In the genomic region with DNA sequence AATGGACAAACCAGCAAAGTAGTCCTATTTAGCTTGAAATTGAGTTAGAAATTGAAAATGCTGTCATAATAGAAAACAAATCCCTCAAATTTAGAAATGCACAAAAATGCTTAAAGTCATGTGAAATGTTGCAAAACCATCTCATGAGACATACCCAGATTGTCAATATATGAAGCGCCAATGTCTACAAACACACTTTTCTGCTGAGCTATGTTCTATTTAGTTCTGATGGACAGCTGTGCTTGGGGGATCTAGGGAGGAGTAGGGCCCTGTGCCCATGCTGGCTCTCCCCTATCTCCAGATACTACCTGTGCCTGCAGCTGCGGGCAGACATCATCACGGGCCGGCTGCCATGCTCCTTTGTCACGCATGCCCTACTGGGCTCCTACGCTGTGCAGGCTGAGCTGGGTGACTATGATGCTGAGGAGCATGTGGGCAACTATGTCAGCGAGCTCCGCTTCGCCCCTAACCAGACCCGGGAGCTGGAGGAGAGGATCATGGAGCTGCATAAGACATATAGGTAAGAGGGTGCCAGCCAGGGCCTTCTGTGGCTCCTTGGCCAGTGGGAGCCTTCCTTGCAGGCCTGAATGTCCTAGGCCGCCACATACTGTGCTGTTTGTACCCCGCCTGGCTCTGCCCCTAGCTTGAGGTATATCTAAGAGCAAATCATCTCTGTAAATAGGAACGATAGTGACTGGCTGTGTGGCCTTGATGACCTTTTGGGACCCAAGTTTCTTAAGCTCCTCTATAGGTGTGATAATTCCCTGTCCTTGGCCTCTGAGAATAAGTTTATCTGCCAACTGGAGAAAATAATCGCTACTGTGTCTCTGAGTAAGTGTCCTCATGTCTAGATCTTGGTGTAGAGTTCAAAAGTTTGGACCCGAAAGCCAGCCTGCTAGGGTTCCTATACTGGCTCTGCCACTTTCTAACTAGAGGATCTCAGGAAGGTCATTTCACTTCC, we compare ENCODE assay signal across 1 cellular context.
TF ChIP-seq lines count a peak whose summit lies in the region.

No MANE protein-coding gene starts in this region.

TF ChIP-seq in HepG2, 621 proteins besides CTCF, POLR2A, EP300 and RAD21 (continued from another document and continues in another):
- TF ChIP-seq, protein P1, sequence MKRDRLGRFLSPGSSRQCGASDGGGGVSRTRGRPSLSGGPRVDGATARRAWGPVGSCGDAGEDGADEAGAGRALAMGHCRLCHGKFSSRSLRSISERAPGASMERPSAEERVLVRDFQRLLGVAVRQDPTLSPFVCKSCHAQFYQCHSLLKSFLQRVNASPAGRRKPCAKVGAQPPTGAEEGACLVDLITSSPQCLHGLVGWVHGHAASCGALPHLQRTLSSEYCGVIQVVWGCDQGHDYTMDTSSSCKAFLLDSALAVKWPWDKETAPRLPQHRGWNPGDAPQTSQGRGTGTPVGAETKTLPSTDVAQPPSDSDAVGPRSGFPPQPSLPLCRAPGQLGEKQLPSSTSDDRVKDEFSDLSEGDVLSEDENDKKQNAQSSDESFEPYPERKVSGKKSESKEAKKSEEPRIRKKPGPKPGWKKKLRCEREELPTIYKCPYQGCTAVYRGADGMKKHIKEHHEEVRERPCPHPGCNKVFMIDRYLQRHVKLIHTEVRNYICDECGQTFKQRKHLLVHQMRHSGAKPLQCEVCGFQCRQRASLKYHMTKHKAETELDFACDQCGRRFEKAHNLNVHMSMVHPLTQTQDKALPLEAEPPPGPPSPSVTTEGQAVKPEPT (CRISPR knock-in tag; IDR thresholded peaks at IDR 0.05; ENCODE audit: low read depth): no peak
- TF ChIP-seq ZNF788 (CRISPR knock-in tag; IDR thresholded peaks at IDR 0.05; ENCODE audit: borderline replicate concordance): no peak
- TF ChIP-seq ZNF563 (CRISPR knock-in tag; IDR thresholded peaks at IDR 0.05): no peak
- no peak for TF ChIP-seq ZSCAN9 (CRISPR knock-in tag; IDR thresholded peaks at IDR 0.05; ENCODE audit: borderline replicate concordance)
- peak; percentile 92 to 94 for TF ChIP-seq MAFK (conservative IDR thresholded peaks at IDR 0.05 in 1 of 2, IDR thresholded peaks at IDR 0.05 in 1 of 2; ENCODE audit: low read length in 2 of 2)
- TF ChIP-seq, protein P2, sequence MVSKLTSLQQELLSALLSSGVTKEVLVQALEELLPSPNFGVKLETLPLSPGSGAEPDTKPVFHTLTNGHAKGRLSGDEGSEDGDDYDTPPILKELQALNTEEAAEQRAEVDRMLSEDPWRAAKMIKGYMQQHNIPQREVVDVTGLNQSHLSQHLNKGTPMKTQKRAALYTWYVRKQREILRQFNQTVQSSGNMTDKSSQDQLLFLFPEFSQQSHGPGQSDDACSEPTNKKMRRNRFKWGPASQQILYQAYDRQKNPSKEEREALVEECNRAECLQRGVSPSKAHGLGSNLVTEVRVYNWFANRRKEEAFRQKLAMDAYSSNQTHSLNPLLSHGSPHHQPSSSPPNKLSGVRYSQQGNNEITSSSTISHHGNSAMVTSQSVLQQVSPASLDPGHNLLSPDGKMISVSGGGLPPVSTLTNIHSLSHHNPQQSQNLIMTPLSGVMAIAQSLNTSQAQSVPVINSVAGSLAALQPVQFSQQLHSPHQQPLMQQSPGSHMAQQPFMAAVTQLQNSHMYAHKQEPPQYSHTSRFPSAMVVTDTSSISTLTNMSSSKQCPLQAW (CRISPR knock-in tag; IDR thresholded peaks at IDR 0.05): no peak
- TF ChIP-seq KDM5B (CRISPR knock-in tag; IDR thresholded peaks at IDR 0.05; ENCODE audit: borderline replicate concordance): 0 out of 2 replicates have a peak, but pooled peaks have one; percentile 30
- TF ChIP-seq, protein P3, sequence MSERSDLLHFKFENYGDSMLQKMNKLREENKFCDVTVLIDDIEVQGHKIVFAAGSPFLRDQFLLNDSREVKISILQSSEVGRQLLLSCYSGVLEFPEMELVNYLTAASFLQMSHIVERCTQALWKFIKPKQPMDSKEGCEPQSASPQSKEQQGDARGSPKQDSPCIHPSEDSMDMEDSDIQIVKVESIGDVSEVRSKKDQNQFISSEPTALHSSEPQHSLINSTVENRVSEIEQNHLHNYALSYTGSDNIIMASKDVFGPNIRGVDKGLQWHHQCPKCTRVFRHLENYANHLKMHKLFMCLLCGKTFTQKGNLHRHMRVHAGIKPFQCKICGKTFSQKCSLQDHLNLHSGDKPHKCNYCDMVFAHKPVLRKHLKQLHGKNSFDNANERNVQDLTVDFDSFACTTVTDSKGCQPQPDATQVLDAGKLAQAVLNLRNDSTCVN (CRISPR knock-in tag; IDR thresholded peaks at IDR 0.05; ENCODE audit: borderline replicate concordance): no peak
- no peak for TF ChIP-seq MBNL3 (CRISPR knock-in tag; conservative IDR thresholded peaks at IDR 0.05)
- no peak for TF ChIP-seq CREB1 (IDR thresholded peaks at IDR 0.05)
- no peak for TF ChIP-seq CREB1 (CRISPR knock-in tag; IDR thresholded peaks at IDR 0.05)
- TF ChIP-seq ZSCAN21 (CRISPR knock-in tag; IDR thresholded peaks at IDR 0.05; ENCODE audit: borderline replicate concordance): no peak
- TF ChIP-seq, protein P4, sequence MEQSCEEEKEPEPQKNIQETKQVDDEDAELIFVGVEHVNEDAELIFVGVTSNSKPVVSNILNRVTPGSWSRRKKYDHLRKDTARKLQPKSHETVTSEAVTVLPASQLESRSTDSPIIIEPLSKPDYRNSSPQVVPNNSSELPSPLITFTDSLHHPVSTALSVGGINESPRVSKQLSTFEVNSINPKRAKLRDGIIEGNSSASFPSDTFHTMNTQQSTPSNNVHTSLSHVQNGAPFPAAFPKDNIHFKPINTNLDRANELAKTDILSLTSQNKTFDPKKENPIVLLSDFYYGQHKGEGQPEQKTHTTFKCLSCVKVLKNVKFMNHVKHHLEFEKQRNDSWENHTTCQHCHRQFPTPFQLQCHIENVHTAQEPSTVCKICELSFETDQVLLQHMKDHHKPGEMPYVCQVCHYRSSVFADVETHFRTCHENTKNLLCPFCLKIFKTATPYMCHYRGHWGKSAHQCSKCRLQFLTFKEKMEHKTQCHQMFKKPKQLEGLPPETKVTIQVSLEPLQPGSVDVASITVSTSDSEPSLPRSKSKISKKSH (CRISPR knock-in tag; IDR thresholded peaks at IDR 0.05; ENCODE audit: borderline replicate concordance): 0 out of 2 replicates have a peak, but pooled peaks have one; percentile 30
- TF ChIP-seq TCF7 (IDR thresholded peaks at IDR 0.05; ENCODE audit: low read depth): no peak
- no peak; the same call in 1 of the 2 replicates for TF ChIP-seq ZNF614 (CRISPR knock-in tag; IDR thresholded peaks at IDR 0.05; ENCODE audit: borderline replicate concordance)
- TF ChIP-seq ZSCAN31 (CRISPR knock-in tag; IDR thresholded peaks at IDR 0.05; ENCODE audit: low read depth): no peak
- TF ChIP-seq GABPA (IDR thresholded peaks at IDR 0.05; ENCODE audit: low read depth, low read length): no peak
- no peak for TF ChIP-seq GABPA (CRISPR knock-in tag; IDR thresholded peaks at IDR 0.05; ENCODE audit: low read depth)
- TF ChIP-seq ZSCAN30 (CRISPR knock-in tag; IDR thresholded peaks at IDR 0.05): no peak
- TF ChIP-seq ZNF234 (CRISPR knock-in tag; conservative IDR thresholded peaks at IDR 0.05): no peak
- no peak for TF ChIP-seq ETV5 (CRISPR knock-in tag; IDR thresholded peaks at IDR 0.05; ENCODE audit: borderline replicate concordance)
- TF ChIP-seq, protein P5, sequence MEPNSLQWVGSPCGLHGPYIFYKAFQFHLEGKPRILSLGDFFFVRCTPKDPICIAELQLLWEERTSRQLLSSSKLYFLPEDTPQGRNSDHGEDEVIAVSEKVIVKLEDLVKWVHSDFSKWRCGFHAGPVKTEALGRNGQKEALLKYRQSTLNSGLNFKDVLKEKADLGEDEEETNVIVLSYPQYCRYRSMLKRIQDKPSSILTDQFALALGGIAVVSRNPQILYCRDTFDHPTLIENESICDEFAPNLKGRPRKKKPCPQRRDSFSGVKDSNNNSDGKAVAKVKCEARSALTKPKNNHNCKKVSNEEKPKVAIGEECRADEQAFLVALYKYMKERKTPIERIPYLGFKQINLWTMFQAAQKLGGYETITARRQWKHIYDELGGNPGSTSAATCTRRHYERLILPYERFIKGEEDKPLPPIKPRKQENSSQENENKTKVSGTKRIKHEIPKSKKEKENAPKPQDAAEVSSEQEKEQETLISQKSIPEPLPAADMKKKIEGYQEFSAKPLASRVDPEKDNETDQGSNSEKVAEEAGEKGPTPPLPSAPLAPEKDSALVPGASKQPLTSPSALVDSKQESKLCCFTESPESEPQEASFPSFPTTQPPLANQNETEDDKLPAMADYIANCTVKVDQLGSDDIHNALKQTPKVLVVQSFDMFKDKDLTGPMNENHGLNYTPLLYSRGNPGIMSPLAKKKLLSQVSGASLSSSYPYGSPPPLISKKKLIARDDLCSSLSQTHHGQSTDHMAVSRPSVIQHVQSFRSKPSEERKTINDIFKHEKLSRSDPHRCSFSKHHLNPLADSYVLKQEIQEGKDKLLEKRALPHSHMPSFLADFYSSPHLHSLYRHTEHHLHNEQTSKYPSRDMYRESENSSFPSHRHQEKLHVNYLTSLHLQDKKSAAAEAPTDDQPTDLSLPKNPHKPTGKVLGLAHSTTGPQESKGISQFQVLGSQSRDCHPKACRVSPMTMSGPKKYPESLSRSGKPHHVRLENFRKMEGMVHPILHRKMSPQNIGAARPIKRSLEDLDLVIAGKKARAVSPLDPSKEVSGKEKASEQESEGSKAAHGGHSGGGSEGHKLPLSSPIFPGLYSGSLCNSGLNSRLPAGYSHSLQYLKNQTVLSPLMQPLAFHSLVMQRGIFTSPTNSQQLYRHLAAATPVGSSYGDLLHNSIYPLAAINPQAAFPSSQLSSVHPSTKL (CRISPR knock-in tag; IDR thresholded peaks at IDR 0.05): peak; percentile 39; the same call in 1 of the 2 replicates
- no peak for TF ChIP-seq ZBTB21 (CRISPR knock-in tag; IDR thresholded peaks at IDR 0.05)
- TF ChIP-seq NR2F1 (CRISPR knock-in tag; IDR thresholded peaks at IDR 0.05): peak in 1 of 2 experiments; percentile 32; a peak in 1 of 4 replicates
- no peak for TF ChIP-seq ZNF549 (CRISPR knock-in tag; IDR thresholded peaks at IDR 0.05)
- TF ChIP-seq, protein P6, sequence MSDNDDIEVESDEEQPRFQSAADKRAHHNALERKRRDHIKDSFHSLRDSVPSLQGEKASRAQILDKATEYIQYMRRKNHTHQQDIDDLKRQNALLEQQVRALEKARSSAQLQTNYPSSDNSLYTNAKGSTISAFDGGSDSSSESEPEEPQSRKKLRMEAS (IDR thresholded peaks at IDR 0.05): no peak
- peak; percentile 75; the same call in 1 of the 2 replicates for TF ChIP-seq NRL (CRISPR knock-in tag; IDR thresholded peaks at IDR 0.05; ENCODE audit: borderline replicate concordance)
- TF ChIP-seq, protein P7, sequence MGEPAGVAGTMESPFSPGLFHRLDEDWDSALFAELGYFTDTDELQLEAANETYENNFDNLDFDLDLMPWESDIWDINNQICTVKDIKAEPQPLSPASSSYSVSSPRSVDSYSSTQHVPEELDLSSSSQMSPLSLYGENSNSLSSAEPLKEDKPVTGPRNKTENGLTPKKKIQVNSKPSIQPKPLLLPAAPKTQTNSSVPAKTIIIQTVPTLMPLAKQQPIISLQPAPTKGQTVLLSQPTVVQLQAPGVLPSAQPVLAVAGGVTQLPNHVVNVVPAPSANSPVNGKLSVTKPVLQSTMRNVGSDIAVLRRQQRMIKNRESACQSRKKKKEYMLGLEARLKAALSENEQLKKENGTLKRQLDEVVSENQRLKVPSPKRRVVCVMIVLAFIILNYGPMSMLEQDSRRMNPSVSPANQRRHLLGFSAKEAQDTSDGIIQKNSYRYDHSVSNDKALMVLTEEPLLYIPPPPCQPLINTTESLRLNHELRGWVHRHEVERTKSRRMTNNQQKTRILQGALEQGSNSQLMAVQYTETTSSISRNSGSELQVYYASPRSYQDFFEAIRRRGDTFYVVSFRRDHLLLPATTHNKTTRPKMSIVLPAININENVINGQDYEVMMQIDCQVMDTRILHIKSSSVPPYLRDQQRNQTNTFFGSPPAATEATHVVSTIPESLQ (CRISPR knock-in tag; conservative IDR thresholded peaks at IDR 0.05): no peak
- TF ChIP-seq, protein P8, sequence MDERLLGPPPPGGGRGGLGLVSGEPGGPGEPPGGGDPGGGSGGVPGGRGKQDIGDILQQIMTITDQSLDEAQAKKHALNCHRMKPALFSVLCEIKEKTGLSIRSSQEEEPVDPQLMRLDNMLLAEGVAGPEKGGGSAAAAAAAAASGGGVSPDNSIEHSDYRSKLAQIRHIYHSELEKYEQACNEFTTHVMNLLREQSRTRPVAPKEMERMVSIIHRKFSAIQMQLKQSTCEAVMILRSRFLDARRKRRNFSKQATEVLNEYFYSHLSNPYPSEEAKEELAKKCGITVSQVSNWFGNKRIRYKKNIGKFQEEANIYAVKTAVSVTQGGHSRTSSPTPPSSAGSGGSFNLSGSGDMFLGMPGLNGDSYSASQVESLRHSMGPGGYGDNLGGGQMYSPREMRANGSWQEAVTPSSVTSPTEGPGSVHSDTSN (CRISPR knock-in tag; IDR thresholded peaks at IDR 0.05): 0 out of 2 replicates have a peak, but pooled peaks have one; percentile 13
- TF ChIP-seq, protein P9, sequence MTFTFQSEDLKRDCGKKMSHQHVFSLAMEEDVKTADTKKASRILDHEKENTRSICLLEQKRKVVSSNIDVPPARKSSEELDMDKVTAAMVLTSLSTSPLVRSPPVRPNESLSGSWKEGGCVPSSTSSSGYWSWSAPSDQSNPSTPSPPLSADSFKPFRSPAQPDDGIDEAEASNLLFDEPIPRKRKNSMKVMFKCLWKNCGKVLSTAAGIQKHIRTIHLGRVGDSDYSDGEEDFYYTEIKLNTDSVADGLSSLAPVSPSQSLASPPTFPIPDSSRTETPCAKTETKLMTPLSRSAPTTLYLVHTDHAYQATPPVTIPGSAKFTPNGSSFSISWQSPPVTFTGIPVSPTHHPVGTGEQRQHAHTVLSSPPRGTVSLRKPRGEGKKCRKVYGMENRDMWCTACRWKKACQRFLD (CRISPR knock-in tag; IDR thresholded peaks at IDR 0.05; ENCODE audit: borderline replicate concordance): no peak
- no peak for TF ChIP-seq ZSCAN29 (CRISPR knock-in tag; conservative IDR thresholded peaks at IDR 0.05)
- no peak for TF ChIP-seq HOXA7 (CRISPR knock-in tag; IDR thresholded peaks at IDR 0.05)
- TF ChIP-seq, protein P10, sequence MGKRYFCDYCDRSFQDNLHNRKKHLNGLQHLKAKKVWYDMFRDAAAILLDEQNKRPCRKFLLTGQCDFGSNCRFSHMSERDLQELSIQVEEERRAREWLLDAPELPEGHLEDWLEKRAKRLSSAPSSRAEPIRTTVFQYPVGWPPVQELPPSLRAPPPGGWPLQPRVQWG (CRISPR knock-in tag; IDR thresholded peaks at IDR 0.05; ENCODE audit: borderline replicate concordance, low read depth): no peak
- TF ChIP-seq ZNF10 (CRISPR knock-in tag; IDR thresholded peaks at IDR 0.05; ENCODE audit: borderline replicate concordance, low read depth): no peak
- no peak for TF ChIP-seq KDM5A (IDR thresholded peaks at IDR 0.05; ENCODE audit: borderline replicate concordance, low read length)
- TF ChIP-seq NR2F2 (IDR thresholded peaks at IDR 0.05; ENCODE audit: borderline replicate concordance, low read depth): 0 out of 2 replicates have a peak, but pooled peaks have one; percentile 36
- no peak; the same call in 1 of the 2 replicates for TF ChIP-seq ZNF792 (CRISPR knock-in tag; IDR thresholded peaks at IDR 0.05)
- TF ChIP-seq EEA1 (CRISPR knock-in tag; IDR thresholded peaks at IDR 0.05; ENCODE audit: borderline replicate concordance): no peak
- TF ChIP-seq, protein P11, sequence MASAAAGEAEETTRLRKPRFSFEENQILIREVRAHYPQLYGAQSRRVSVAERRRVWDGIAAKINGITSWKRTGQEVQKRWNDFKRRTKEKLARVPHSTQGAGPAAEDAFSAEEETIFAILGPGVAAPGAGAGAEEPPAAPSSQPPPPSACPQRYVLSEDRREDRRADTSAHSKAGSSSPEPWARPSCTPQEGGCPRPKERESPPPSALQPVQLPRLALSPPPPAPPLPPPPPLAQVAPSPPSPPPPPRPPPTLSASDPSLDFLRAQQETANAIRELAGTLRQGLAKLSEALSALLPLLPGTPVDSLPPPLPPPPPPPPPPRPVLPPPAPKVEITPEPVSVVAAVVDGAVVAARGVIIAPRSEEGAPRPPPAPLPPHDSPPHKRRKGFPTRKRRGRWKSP (CRISPR knock-in tag; IDR thresholded peaks at IDR 0.05): no peak
- no peak for TF ChIP-seq KLF16 (CRISPR knock-in tag; IDR thresholded peaks at IDR 0.05)
- TF ChIP-seq ZNF253 (CRISPR knock-in tag; IDR thresholded peaks at IDR 0.05; ENCODE audit: borderline replicate concordance): no peak
- no peak for TF ChIP-seq ZNF883 (CRISPR knock-in tag; IDR thresholded peaks at IDR 0.05; ENCODE audit: not compliant biosample characterization)
- TF ChIP-seq KDM1A (CRISPR knock-in tag; IDR thresholded peaks at IDR 0.05): no peak
